In the genomic region with DNA sequence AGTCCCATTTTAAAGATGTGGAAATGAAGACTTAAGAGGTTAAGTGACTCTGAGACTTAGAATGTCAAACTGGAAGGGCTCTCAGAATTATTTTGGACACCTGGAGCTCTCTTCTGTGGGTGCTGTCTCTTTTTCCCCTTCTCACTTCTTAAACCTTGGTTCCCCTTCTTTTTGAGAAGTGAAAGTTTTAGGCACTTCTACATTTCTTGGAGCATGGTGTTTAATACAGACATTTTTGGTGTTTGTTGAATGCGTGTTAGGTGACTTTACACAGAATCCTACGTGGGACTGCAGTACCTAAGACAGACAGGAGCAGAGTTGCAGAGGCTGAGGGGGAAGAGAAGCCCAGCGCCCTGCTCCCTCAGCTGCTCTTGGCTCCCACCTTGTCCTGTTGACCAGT, we compare ENCODE assay signal across 18 cellular contexts.
DNase-seq lines count a peak whose midpoint lies in the region; ATAC-seq, FAIRE-seq and TF ChIP-seq lines count a peak whose summit lies in the region.
"Had no signal": no experiment of that assay in that cellular context is flagged by ENCODE, and none has a peak within 500 bp of the region (broad histone marks: within the 10 kb centered on the region; RNA-seq: fewer than 3 reads in every experiment).

No MANE protein-coding gene starts in this region.

- FAIRE-seq in HepG2 (lab: Jason Lieb, UNC): no peak
- FAIRE-seq: GM19239 had no signal

- H4K20me1 ChIP-seq in HepG2 (ENCODE audit: insufficient read depth, low read length): no peaks in the 10 kb centered on the region

- H3K36me3 Mint-ChIP-seq in activated naive CD4-positive, alpha-beta T cell treated with anti-CD3 and anti-CD28 coated beads, Interleukin-2, amount 50 U/mL, for 72 hours: no peaks in the 10 kb centered on the region
- H3K36me3 Mint-ChIP-seq: CD14-positive monocyte had no signal

- no peaks in the 10 kb centered on the region for H3K9me3 Mint-ChIP-seq in activated naive CD4-positive, alpha-beta T cell treated with anti-CD3 and anti-CD28 coated beads, Interleukin-2, amount 50 U/mL, for 72 hours
- H3K9me3 Mint-ChIP-seq: activated CD4-positive, alpha-beta T cell treated with anti-CD3 and anti-CD28 coated beads, Interleukin-2, amount 10 ng/mL, durations not matched to agents 24 days and 14 days; activated T-cell treated with anti-CD3 and anti-CD28 coated beads, Interleukin-2, amount 50 U/mL, for 72 hours; CD14-positive monocyte; stimulated activated naive CD8-positive, alpha-beta T cell treated with anti-CD3 and anti-CD28 coated beads, Interleukin-15, Interleukin-2, amounts not matched to agents 100 ng/mL and 50 ng/mL, for 24 hours had no signal

- H3K36me3 ChIP-seq in HepG2 (replicated peaks in 1 of 2; ENCODE audit: control insufficient read depth in 1 of 2, insufficient read depth in 2 of 2, low read length in 2 of 2): no peaks in the 10 kb centered on the region
- no peaks in the 10 kb centered on the region for H3K36me3 ChIP-seq in stomach
- H3K36me3 ChIP-seq: SJSA1 had no signal

- H3K9ac ChIP-seq in HepG2 (ENCODE audit: insufficient read depth, low read depth, low read length): no peak overlapping the region

- intact Hi-C loops in HepG2 (cut with micrococcal nuclease; ENCODE audit: unreplicated experiment) (no loop called here), stomach (cut with DNase I; ENCODE audit: low total_unique reads) (no loop called here)

- TF ChIP-seq CTCF in HepG2 (CRISPR knock-in tag; IDR thresholded peaks at IDR 0.05) (no peak), stomach (IDR thresholded peaks at IDR 0.05) (no peak)

- peak; percentile 50 for ATAC-seq in GM19328 (IDR thresholded peaks at IDR 0.05; ENCODE audit: unreplicated experiment)
- peak; percentile 75 for ATAC-seq in HG02852 (IDR thresholded peaks at IDR 0.05; ENCODE audit: unreplicated experiment)
- no peak for ATAC-seq in activated naive CD4-positive, alpha-beta T cell treated with anti-CD3 and anti-CD28 coated beads, Interleukin-2, amount 50 U/mL, for 72 hours
- no peak for ATAC-seq in HepG2
- ATAC-seq: activated T-cell treated with anti-CD3 and anti-CD28 coated beads, Interleukin-2, amount 50 U/mL, for 72 hours; HCT116; left lobe of liver had no signal

- no peak for TF ChIP-seq RAD21 in HepG2 (CRISPR knock-in tag; IDR thresholded peaks at IDR 0.05)

- no peak overlapping the region for H3K4me3 ChIP-seq in HepG2 (replicated peaks in 1 of 3; ENCODE audit: insufficient read depth in 1 of 3, low read depth in 2 of 3, low read length in 3 of 3)
- no peak overlapping the region for H3K4me3 ChIP-seq in stomach
- H3K4me3 ChIP-seq: SJSA1 had no signal

- POLR2A ChIA-PET in HepG2 (lab: Yijun Ruan, JAX): no interaction called here

- H3K9me3 ChIP-seq in HepG2 (ENCODE audit: low read length): no peaks in the 10 kb centered on the region
- H3K9me3 ChIP-seq in stomach: no peaks in the 10 kb centered on the region
- H3K9me3 ChIP-seq: SJSA1 had no signal

- 3% methylated on average over 3 of the region's 3 CpGs for WGBS in HepG2 (ENCODE audit: low lambda C conversion rate)
- WGBS in stomach, 5 donors: 83 to 91% (median 87%) methylated on average over 3 of the region's 3 CpGs

- no peak overlapping the region for H2AFZ ChIP-seq in HepG2 (ENCODE audit: low read length)

- H3K27me3 ChIP-seq in HepG2 (ENCODE audit: control insufficient read depth in 1 of 2, insufficient read depth in 2 of 2, low read length in 2 of 2): peaks cover 1 to 6% of the 10 kb centered on the region in 2 experiments; a peak in 2 of 5 replicates
- peaks cover 0 to 13% (median 0%) of the 10 kb centered on the region in 3 donors for H3K27me3 ChIP-seq in stomach

- H3K4me2 ChIP-seq in HepG2 (ENCODE audit: low read depth, low read length): no peak overlapping the region

- no peak for TF ChIP-seq EP300 in HepG2 (IDR thresholded peaks at IDR 0.05; ENCODE audit: low read depth in 2 of 2, low read length in 2 of 2)
- no peak for TF ChIP-seq EP300 in HepG2 (CRISPR knock-in tag; IDR thresholded peaks at IDR 0.05; ENCODE audit: borderline replicate concordance)
- TF ChIP-seq EP300 in stomach (IDR thresholded peaks at IDR 0.05): no peak

- no peak for TF ChIP-seq POLR2A in HepG2 (IDR thresholded peaks at IDR 0.05; ENCODE audit: insufficient read depth in 1 of 2, low read depth in 2 of 2, low read length in 2 of 2)
- TF ChIP-seq POLR2A in stomach (IDR thresholded peaks at IDR 0.05): no peak

- in situ Hi-C loops in HepG2 (cut with HindIII; ENCODE audit: extremely low pct_ligation_motif_present, low pct_unique_long_range_greater_than_20kb): no loop called here

- BruUV-seq in HepG2 (replicated peaks; lab: Mats Ljungman, UMichigan): no TSS peak

- H3K79me2 ChIP-seq in HepG2 (ENCODE audit: insufficient read depth, low read length): no peaks in the 10 kb centered on the region

- CTCF ChIA-PET in HepG2 (lab: Yijun Ruan, JAX; ENCODE audit: low intra/inter-chr PET ratio, low total read pairs): no interaction called here

- H3K4me1 ChIP-seq in HepG2 (ENCODE audit: insufficient read depth, low read length) (no peaks in the 10 kb centered on the region), stomach (peaks cover 0 to 9% (median 3%) of the 10 kb centered on the region in 4 donors)
- H3K4me1 ChIP-seq: SJSA1 had no signal

- no peak overlapping the region for H3K27ac Mint-ChIP-seq in activated naive CD4-positive, alpha-beta T cell treated with anti-CD3 and anti-CD28 coated beads, Interleukin-2, amount 50 U/mL, for 72 hours
- H3K27ac Mint-ChIP-seq: activated CD4-positive, alpha-beta T cell treated with anti-CD3 and anti-CD28 coated beads, Interleukin-2, amount 10 ng/mL, durations not matched to agents 24 days and 14 days; activated T-cell treated with anti-CD3 and anti-CD28 coated beads, Interleukin-2, amount 50 U/mL, for 72 hours; progenitor cell of endocrine pancreas; stimulated activated naive CD8-positive, alpha-beta T cell treated with anti-CD3 and anti-CD28 coated beads, Interleukin-15, Interleukin-2, amounts not matched to agents 100 ng/mL and 50 ng/mL, for 24 hours had no signal

- no peak overlapping the region for H3K27ac ChIP-seq in caudate nucleus (ENCODE audit: low read depth, low read length)
- H3K27ac ChIP-seq in HepG2 (ENCODE audit: extremely low read length, insufficient read depth, low read length): no peak overlapping the region
- no peak overlapping the region for H3K27ac ChIP-seq in stomach
- H3K27ac ChIP-seq: SJSA1 had no signal

- DNase-seq in MV-4-11 (lab: John Stamatoyannopoulos, UW): peak; percentile 91
- no peak for DNase-seq in caudate nucleus (lab: John Stamatoyannopoulos, UW)
- DNase-seq in activated naive CD4-positive, alpha-beta T cell treated with anti-CD3 and anti-CD28 coated beads, Interleukin-2, amount 50 U/mL, for 72 hours (ENCODE audit: low spot score in 2 of 2): no peak
- no peak for DNase-seq in HepG2 (ENCODE audit: low spot score)
- no peak for DNase-seq in stomach
- DNase-seq: activated CD4-positive, alpha-beta T cell treated with anti-CD3 and anti-CD28 coated beads, Interleukin-2, amount 10 ng/mL, durations not matched to agents 24 days and 14 days; activated T-cell treated with anti-CD3 and anti-CD28 coated beads, Interleukin-2, amount 50 U/mL, for 72 hours; IMR-90; NCI-H1105 treated with DMSO at 0.1 percent for 48 hours had no signal

TF ChIP-seq in HepG2, 621 proteins besides CTCF, POLR2A, EP300 and RAD21:
- TF ChIP-seq, protein P1, sequence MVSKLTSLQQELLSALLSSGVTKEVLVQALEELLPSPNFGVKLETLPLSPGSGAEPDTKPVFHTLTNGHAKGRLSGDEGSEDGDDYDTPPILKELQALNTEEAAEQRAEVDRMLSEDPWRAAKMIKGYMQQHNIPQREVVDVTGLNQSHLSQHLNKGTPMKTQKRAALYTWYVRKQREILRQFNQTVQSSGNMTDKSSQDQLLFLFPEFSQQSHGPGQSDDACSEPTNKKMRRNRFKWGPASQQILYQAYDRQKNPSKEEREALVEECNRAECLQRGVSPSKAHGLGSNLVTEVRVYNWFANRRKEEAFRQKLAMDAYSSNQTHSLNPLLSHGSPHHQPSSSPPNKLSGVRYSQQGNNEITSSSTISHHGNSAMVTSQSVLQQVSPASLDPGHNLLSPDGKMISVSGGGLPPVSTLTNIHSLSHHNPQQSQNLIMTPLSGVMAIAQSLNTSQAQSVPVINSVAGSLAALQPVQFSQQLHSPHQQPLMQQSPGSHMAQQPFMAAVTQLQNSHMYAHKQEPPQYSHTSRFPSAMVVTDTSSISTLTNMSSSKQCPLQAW (CRISPR knock-in tag; IDR thresholded peaks at IDR 0.05): no peak
- TF ChIP-seq ZNF441 (CRISPR knock-in tag; IDR thresholded peaks at IDR 0.05; ENCODE audit: borderline replicate concordance): no peak
- TF ChIP-seq TBX3 (IDR thresholded peaks at IDR 0.05; ENCODE audit: borderline replicate concordance): no peak
- TF ChIP-seq SNAPC2 (CRISPR knock-in tag; IDR thresholded peaks at IDR 0.05): no peak
- no peak for TF ChIP-seq NFATC3 (CRISPR knock-in tag; IDR thresholded peaks at IDR 0.05)
- TF ChIP-seq, protein P2, sequence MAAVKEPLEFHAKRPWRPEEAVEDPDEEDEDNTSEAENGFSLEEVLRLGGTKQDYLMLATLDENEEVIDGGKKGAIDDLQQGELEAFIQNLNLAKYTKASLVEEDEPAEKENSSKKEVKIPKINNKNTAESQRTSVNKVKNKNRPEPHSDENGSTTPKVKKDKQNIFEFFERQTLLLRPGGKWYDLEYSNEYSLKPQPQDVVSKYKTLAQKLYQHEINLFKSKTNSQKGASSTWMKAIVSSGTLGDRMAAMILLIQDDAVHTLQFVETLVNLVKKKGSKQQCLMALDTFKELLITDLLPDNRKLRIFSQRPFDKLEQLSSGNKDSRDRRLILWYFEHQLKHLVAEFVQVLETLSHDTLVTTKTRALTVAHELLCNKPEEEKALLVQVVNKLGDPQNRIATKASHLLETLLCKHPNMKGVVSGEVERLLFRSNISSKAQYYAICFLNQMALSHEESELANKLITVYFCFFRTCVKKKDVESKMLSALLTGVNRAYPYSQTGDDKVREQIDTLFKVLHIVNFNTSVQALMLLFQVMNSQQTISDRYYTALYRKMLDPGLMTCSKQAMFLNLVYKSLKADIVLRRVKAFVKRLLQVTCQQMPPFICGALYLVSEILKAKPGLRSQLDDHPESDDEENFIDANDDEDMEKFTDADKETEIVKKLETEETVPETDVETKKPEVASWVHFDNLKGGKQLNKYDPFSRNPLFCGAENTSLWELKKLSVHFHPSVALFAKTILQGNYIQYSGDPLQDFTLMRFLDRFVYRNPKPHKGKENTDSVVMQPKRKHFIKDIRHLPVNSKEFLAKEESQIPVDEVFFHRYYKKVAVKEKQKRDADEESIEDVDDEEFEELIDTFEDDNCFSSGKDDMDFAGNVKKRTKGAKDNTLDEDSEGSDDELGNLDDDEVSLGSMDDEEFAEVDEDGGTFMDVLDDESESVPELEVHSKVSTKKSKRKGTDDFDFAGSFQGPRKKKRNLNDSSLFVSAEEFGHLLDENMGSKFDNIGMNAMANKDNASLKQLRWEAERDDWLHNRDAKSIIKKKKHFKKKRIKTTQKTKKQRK (IDR thresholded peaks at IDR 0.05; ENCODE audit: low read length): no peak
- no peak for TF ChIP-seq KDM5A (IDR thresholded peaks at IDR 0.05; ENCODE audit: borderline replicate concordance, low read length)
- TF ChIP-seq ZNF790 (CRISPR knock-in tag; IDR thresholded peaks at IDR 0.05; ENCODE audit: borderline replicate concordance): no peak
- no peak for TF ChIP-seq ZSCAN29 (CRISPR knock-in tag; conservative IDR thresholded peaks at IDR 0.05)

Comparison
In these comparisons a context has a peak if more than half of its experiments do, and no peak if none do; other contexts are left out.
1. ATAC-seq: peak in GM19328 (single experiment) and HG02852 (single experiment); none in activated naive CD4-positive, alpha-beta T cell treated with anti-CD3 and anti-CD28 coated beads, Interleukin-2, amount 50 U/mL, for 72 hours (0 of 2) and HepG2 (single experiment).